In genomic region chr12:106758349-106758951, GRCh38 we compare ENCODE assay signal across 17 cellular contexts. TPM values are rescaled to one million over a fixed set of nuclear protein-coding genes. Genes with fewer than 3 reads are reported as not detected.
DNase-seq lines count a peak whose midpoint lies in the region; ATAC-seq and TF ChIP-seq lines count a peak whose summit lies in the region.
"Had no signal": no experiment of that assay in that cellular context is flagged by ENCODE, and none has a peak within 500 bp of the region (broad histone marks: within the 10 kb centered on the region; RNA-seq: fewer than 3 reads in every experiment).

No MANE protein-coding gene starts in this region.

- H3K27ac Mint-ChIP-seq in T-cell = peak overlapping the region; percentile 13 to 80
- H3K27ac Mint-ChIP-seq in stimulated activated memory B cell treated with anti-CD40 and anti-IgM and Interleukin-4, amounts not matched to agents 10 μg/mL and 1 μg/mL and 100 μg/mL, for 72 hours = peak overlapping the region; percentile 93

- TF ChIP-seq CTCF in adrenal gland (IDR thresholded peaks at IDR 0.05) = no peak

- H3K27me3 ChIP-seq in mucosa of rectum (ENCODE audit: control insufficient read depth in 2 of 2, insufficient read depth in 2 of 2, low read length in 2 of 2) (no peaks in the 10 kb centered on the region), adrenal gland (no peaks in the 10 kb centered on the region)

- H3K9ac ChIP-seq in mucosa of rectum (ENCODE audit: low read depth in 1 of 2, low read length in 2 of 2) = no peak overlapping the region

- H3K9me3 ChIP-seq in mucosa of rectum (ENCODE audit: control insufficient read depth in 2 of 2, low read length in 2 of 2) = no peaks in the 10 kb centered on the region
- no peaks in the 10 kb centered on the region for H3K9me3 ChIP-seq in adrenal gland (replicated peaks in 1 of 3)

- no peaks in the 10 kb centered on the region for H3K36me3 Mint-ChIP-seq in T-cell
- no peaks in the 10 kb centered on the region for H3K36me3 Mint-ChIP-seq in stimulated activated memory B cell treated with anti-CD40 and anti-IgM and Interleukin-4, amounts not matched to agents 10 μg/mL and 1 μg/mL and 100 μg/mL, for 72 hours

- H3K4me1 ChIP-seq in mucosa of rectum (ENCODE audit: control insufficient read depth in 2 of 2, insufficient read depth in 2 of 2, low read length in 2 of 2) (peaks cover 12 to 14% of the 10 kb centered on the region in 2 donors), adrenal gland (replicated peaks in 1 of 2) (no peaks in the 10 kb centered on the region)

- WGBS in adrenal gland, 4 donors = 80 to 92% (median 86%) methylated on average over 6 to 7 of the region's 7 CpGs

- intact Hi-C loops in Right ventricle myocardium superior (cut with DNase I) = no loop called here
- intact Hi-C loops in adrenal gland (cut with DNase I) = no loop called here

- H3K4me3 Mint-ChIP-seq in T-cell = peak overlapping the region in 1 of 3 donors; percentile 36
- H3K4me3 Mint-ChIP-seq in stimulated activated memory B cell treated with anti-CD40 and anti-IgM and Interleukin-4, amounts not matched to agents 10 μg/mL and 1 μg/mL and 100 μg/mL, for 72 hours = no peak overlapping the region

- H3K27me3 Mint-ChIP-seq in T-cell = no peaks in the 10 kb centered on the region
- no peaks in the 10 kb centered on the region for H3K27me3 Mint-ChIP-seq in stimulated activated memory B cell treated with anti-CD40 and anti-IgM and Interleukin-4, amounts not matched to agents 10 μg/mL and 1 μg/mL and 100 μg/mL, for 72 hours

- TF ChIP-seq POLR2A in adrenal gland (IDR thresholded peaks at IDR 0.05) = no peak

- ATAC-seq in T-cell (replicated peaks in 1 of 4) (no peak), Right ventricle myocardium superior (ENCODE audit: poor library complexity) (peak; percentile 53)
- no peak for ATAC-seq in stimulated activated memory B cell treated with anti-CD40 and anti-IgM and Interleukin-4, amounts not matched to agents 10 μg/mL and 1 μg/mL and 100 μg/mL, for 72 hours
- ATAC-seq: K562 had no signal

- H3K4me3 ChIP-seq in mucosa of rectum (ENCODE audit: low read length in 2 of 2) (no peak overlapping the region), adrenal gland (no peak overlapping the region)
- H3K4me3 ChIP-seq: K562, skin epidermis had no signal

- no peaks in the 10 kb centered on the region for H3K9me3 Mint-ChIP-seq in T-cell
- H3K9me3 Mint-ChIP-seq in stimulated activated memory B cell treated with anti-CD40 and anti-IgM and Interleukin-4, amounts not matched to agents 10 μg/mL and 1 μg/mL and 100 μg/mL, for 72 hours = no peaks in the 10 kb centered on the region

- CTCF ChIA-PET in T-cell (lab: Charles Lee) = no interaction called here

- H3K36me3 ChIP-seq in mucosa of rectum (ENCODE audit: control insufficient read depth in 2 of 2, insufficient read depth in 2 of 2, low read length in 2 of 2) = no peaks in the 10 kb centered on the region
- H3K36me3 ChIP-seq in adrenal gland (replicated peaks in 1 of 2) = no peaks in the 10 kb centered on the region
- H3K36me3 ChIP-seq: WERI-Rb-1 had no signal

- peak overlapping the region; percentile 56 to 61 for H3K27ac ChIP-seq in mucosa of rectum (ENCODE audit: low read depth in 2 of 2, low read length in 2 of 2)
- peak overlapping the region in 1 of 5 donors; percentile 27 for H3K27ac ChIP-seq in adrenal gland
- H3K27ac ChIP-seq: WERI-Rb-1 had no signal

- DNase-seq in T-cell = no peak
- no peak for DNase-seq in Right ventricle myocardium superior
- no peak for DNase-seq in adrenal gland
- no peak for DNase-seq in NCI-H187 treated with DMSO at 0.1 percent for 48 hours (lab: John Stamatoyannopoulos, UW)
- DNase-seq in OCI-M1 (lab: John Stamatoyannopoulos, UW) = no peak
- no peak for DNase-seq in activated CD4-positive, CD25-positive, alpha-beta regulatory T cell (lab: John Stamatoyannopoulos, UW)
- DNase-seq: activated effector memory CD4-positive, alpha-beta T cell treated with anti-CD3 and anti-CD28 coated beads, Interleukin-2, amount 50 U/mL, for 16 hours; NCI-H1048; NCI-H2107; RPMI8226; stimulated activated naive CD4-positive, alpha-beta T cell treated with Interleukin-2 at 50 U/mL for 16 hours; T-helper 1 cell; WERI-Rb-1 had no signal

- POLR2A ChIA-PET in T-cell (lab: Charles Lee) = no interaction called here

- H3K4me1 Mint-ChIP-seq in T-cell = peaks cover 40 to 48% (median 45%) of the 10 kb centered on the region in 3 donors
- H3K4me1 Mint-ChIP-seq in stimulated activated memory B cell treated with anti-CD40 and anti-IgM and Interleukin-4, amounts not matched to agents 10 μg/mL and 1 μg/mL and 100 μg/mL, for 72 hours = peaks cover 45% of the 10 kb centered on the region

RNA-seq across cellular contexts. Expression of gene RIC8B, which starts 16.0 kb away (rescaled TPM):
- 10 to 100 TPM; 12.9 to 16.7 (median 13.9) TPM for total RNA-seq in T-cell
- total RNA-seq in Right ventricle myocardium superior = 25.4 TPM
- 10 to 100 TPM in 7 of 8 donors, 1 to 10 TPM in 1; 8.2 to 24.1 (median 14.5) TPM for total RNA-seq in adrenal gland
- polyA plus RNA-seq in adrenal gland = 10 to 100 TPM in 1 of 3 donors, 1 to 10 TPM in 2; 5.1 to 21.6 (median 5.4) TPM
